Comparison of ENCODE assay signal across 25 cellular contexts in genomic region chr7:138934401-138934800, GRCh38. TPM values are rescaled to one million over a fixed set of nuclear protein-coding genes. Genes with fewer than 3 reads are reported as not detected.
DNase-seq lines count a peak whose midpoint lies in the region; ATAC-seq, FAIRE-seq and TF ChIP-seq lines count a peak whose summit lies in the region.
"Had no signal": no experiment of that assay in that cellular context is flagged by ENCODE, and none has a peak within 500 bp of the region (broad histone marks: within the 10 kb centered on the region; RNA-seq: fewer than 3 reads in every experiment).

No MANE protein-coding gene starts in this region.

- no CpG with 5 or more reads among the region's 8 CpGs for WGBS in trophoblast cell (ENCODE audit: extremely low coverage, insufficient coverage, insufficient read length)

- H2AK5ac ChIP-seq in trophoblast cell (ENCODE audit: low read length) = peak overlapping the region; percentile 77

- H3K36me3 ChIP-seq in PC-9 (ENCODE audit: low read depth) = no peaks in the 10 kb centered on the region
- no peaks in the 10 kb centered on the region for H3K36me3 ChIP-seq in endothelial cell of umbilical vein (ENCODE audit: control insufficient read depth in 2 of 2, extremely low read depth in 1 of 2, insufficient read depth in 2 of 2, low read length in 2 of 2)
- H3K36me3 ChIP-seq in trophoblast cell (ENCODE audit: control insufficient read depth in 1 of 2, insufficient read depth in 2 of 2, low read length in 2 of 2) = no peaks in the 10 kb centered on the region
- no peaks in the 10 kb centered on the region for H3K36me3 ChIP-seq in OCI-LY7 (ENCODE audit: insufficient read depth, low read length)
- H3K36me3 ChIP-seq: thyroid gland had no signal

- H3K27me3 ChIP-seq in PC-9 (ENCODE audit: insufficient read depth, low read depth) (no peaks in the 10 kb centered on the region), endothelial cell of umbilical vein (ENCODE audit: control insufficient read depth in 2 of 2, insufficient read depth in 2 of 2, low read length in 2 of 2) (no peaks in the 10 kb centered on the region), trophoblast cell (ENCODE audit: insufficient read depth, low read length) (no peaks in the 10 kb centered on the region)
- H3K27me3 ChIP-seq: thyroid gland had no signal

- H3F3A ChIP-seq in PC-9 (ENCODE audit: insufficient read depth, low read depth) = peaks cover 20% of the 10 kb centered on the region; the same call in 1 of the 2 replicates

- dilution Hi-C loops in endothelial cell of umbilical vein (cut with MboI; ENCODE audit: extremely low pct_ligation_motif_present, low sequenced_read_pairs) = no loop called here

- no peaks in the 10 kb centered on the region for H3K4me1 Mint-ChIP-seq in effector memory CD8-positive, alpha-beta T cell (ENCODE audit: low read depth in 2 of 2)
- H3K4me1 Mint-ChIP-seq: CD8-positive, alpha-beta memory T cell had no signal

- H3K9me3 Mint-ChIP-seq in effector memory CD8-positive, alpha-beta T cell = no peaks in the 10 kb centered on the region
- H3K9me3 Mint-ChIP-seq: activated T-helper 2 cell treated with anti-CD3 and anti-CD28 coated beads, Interferon-gamma antibody, Interleukin-2, Interleukin-4, amounts not matched to agents 10 μg/mL and 5 μg/mL and 100 μg/mL, durations not matched to agents 14 hours and 24 hours and 36 hours; CD8-positive, alpha-beta memory T cell; H9; stimulated activated naive B cell treated with anti-CD40 and anti-IgM and Interleukin-4, amounts not matched to agents 10 μg/mL and 1 μg/mL and 100 μg/mL, for 72 hours had no signal

- H3K79me1 ChIP-seq in trophoblast cell (ENCODE audit: low read length) = peaks cover 10% of the 10 kb centered on the region

- no peaks in the 10 kb centered on the region for H3K36me3 Mint-ChIP-seq in effector memory CD8-positive, alpha-beta T cell (ENCODE audit: insufficient read depth)
- H3K36me3 Mint-ChIP-seq: activated naive CD8-positive, alpha-beta T cell; CD8-positive, alpha-beta memory T cell; stimulated activated naive B cell treated with anti-CD40 and anti-IgM and Interleukin-4, amounts not matched to agents 10 μg/mL and 1 μg/mL and 100 μg/mL, for 72 hours had no signal

- CTCF ChIA-PET in PC-9 (lab: Charles Lee) = interaction anchor here (0.6 to 0.7 kb wide), 2 partner anchors 79 to 378 kb away, joined by 3 to 5 read pairs; no protein-coding TSS in a partner anchor
- CTCF ChIA-PET in endothelial cell of umbilical vein (lab: Charles Lee) = interaction anchor here (0.6 to 2.9 kb wide), 7 partner anchors 9 to 141 kb away, joined by 3 to 17 read pairs (median 5); partner anchors contain the start of gene KIAA1549
- CTCF ChIA-PET in OCI-LY7 (lab: Charles Lee; ENCODE audit: unreplicated experiment) = no interaction called here

- peaks cover 27% of the 10 kb centered on the region for H3K4me1 ChIP-seq in PC-9 (replicated peaks; ENCODE audit: insufficient read depth)
- peaks cover 37% of the 10 kb centered on the region for H3K4me1 ChIP-seq in endothelial cell of umbilical vein (ENCODE audit: control insufficient read depth, extremely low read depth, insufficient read depth, low read length)
- peaks cover 11 to 24% of the 10 kb centered on the region in 2 experiments for H3K4me1 ChIP-seq in trophoblast cell (ENCODE audit: control insufficient read depth in 1 of 2, insufficient read depth in 2 of 2, low read length in 2 of 2)
- H3K4me1 ChIP-seq in OCI-LY7 (ENCODE audit: insufficient read depth, low read length, poor library complexity, severe bottlenecking) = no peaks in the 10 kb centered on the region

- DNase-seq in HFF-Myc (ENCODE audit: extremely low read depth, low read depth) = no peak
- DNase-seq in PC-9 = peak; percentile 10 to 24
- DNase-seq in endothelial cell of umbilical vein (ENCODE audit: low read depth, low spot score) = no peak
- DNase-seq in trophoblast cell = no peak
- DNase-seq in effector memory CD8-positive, alpha-beta T cell = no peak
- DNase-seq in HK-2 (ENCODE audit: unreplicated experiment) = no peak
- DNase-seq in OCI-LY7 (ENCODE audit: low spot score) = no peak
- DNase-seq: activated CD4-positive, alpha-beta T cell treated with anti-CD3 and anti-CD28 coated beads, Interleukin-2, amount 50 U/mL, for 1 hour; activated CD8-positive, alpha-beta memory T cell treated with anti-CD3 and anti-CD28 coated beads, Interleukin-2, amount 50 U/mL, for 4 hours; CD8-positive, alpha-beta memory T cell; GF-D8; H9; head of caudate nucleus; KBM-7; left ventricle myocardium superior; mucosa of descending colon; NCI-H187; NCI-H345; stimulated activated naive B cell treated with anti-CD40 and anti-IgM and Interleukin-4, amounts not matched to agents 10 μg/mL and 1 μg/mL and 100 μg/mL, for 72 hours; thyroid gland had no signal

- POLR2A ChIA-PET in PC-9 (lab: Charles Lee; ENCODE audit: unreplicated experiment) = interaction anchor here (0.6 kb wide), 2 partner anchors 500 to 798 kb away, joined by 5 read pairs; no protein-coding TSS in a partner anchor
- POLR2A ChIA-PET in endothelial cell of umbilical vein (lab: Charles Lee) = interaction anchor here (0.5 to 0.7 kb wide), 2 partner anchors 141 to 1125 kb away, joined by 4 to 8 read pairs; no protein-coding TSS in a partner anchor
- POLR2A ChIA-PET in OCI-LY7 (lab: Charles Lee) = interaction anchor here (0.7 kb wide), 1 partner anchor 795 kb away, joined by 9 read pairs; no protein-coding TSS in a partner anchor

- H2BK5ac ChIP-seq in trophoblast cell (ENCODE audit: low read depth, low read length, poor library complexity) = peak overlapping the region; percentile 59

- H3K9me3 ChIP-seq in PC-9 (ENCODE audit: insufficient read depth, low read depth) (no peaks in the 10 kb centered on the region; the same call in 1 of the 2 replicates), endothelial cell of umbilical vein (replicated peaks; ENCODE audit: control insufficient read depth, insufficient read depth, low read length) (no peaks in the 10 kb centered on the region), trophoblast cell (ENCODE audit: insufficient read depth, low read depth, low read length) (no peaks in the 10 kb centered on the region), OCI-LY7 (ENCODE audit: low read length) (no peaks in the 10 kb centered on the region)
- H3K9me3 ChIP-seq: mucosa of descending colon, thyroid gland had no signal

- H3K4ac ChIP-seq in trophoblast cell (ENCODE audit: low read depth, low read length) = peak overlapping the region; percentile 59

- H3K4me2 ChIP-seq in PC-9 = peak overlapping the region; percentile 55
- peak overlapping the region; percentile 75 for H3K4me2 ChIP-seq in endothelial cell of umbilical vein (ENCODE audit: insufficient read depth, low read length)
- peak overlapping the region; percentile 28 for H3K4me2 ChIP-seq in trophoblast cell (ENCODE audit: low read length)
- no peak overlapping the region for H3K4me2 ChIP-seq in OCI-LY7 (ENCODE audit: low read length)

- TF ChIP-seq POLR2A in endothelial cell of umbilical vein (IDR thresholded peaks at IDR 0.05; ENCODE audit: low read depth, low read length) = no peak

- H3K27me3 Mint-ChIP-seq in effector memory CD8-positive, alpha-beta T cell = peaks cover 8 to 29% of the 10 kb centered on the region in 2 donors
- H3K27me3 Mint-ChIP-seq: activated naive CD8-positive, alpha-beta T cell had no signal

- 0 out of 2 replicates have a peak, but pooled peaks cover under 1% of the 10 kb centered on the region for H3K79me2 ChIP-seq in PC-9 (ENCODE audit: low read depth)
- peaks cover 2% of the 10 kb centered on the region for H3K79me2 ChIP-seq in endothelial cell of umbilical vein (ENCODE audit: control insufficient read depth, insufficient read depth, low read length)
- H3K79me2 ChIP-seq in trophoblast cell (ENCODE audit: control insufficient read depth, insufficient read depth, low read length, poor library complexity) = peaks cover 2% of the 10 kb centered on the region
- H3K79me2 ChIP-seq in OCI-LY7 (ENCODE audit: insufficient read depth, low read depth, low read length) = no peaks in the 10 kb centered on the region

- H3K4me3 Mint-ChIP-seq in effector memory CD8-positive, alpha-beta T cell = no peak overlapping the region
- H3K4me3 Mint-ChIP-seq: activated naive CD8-positive, alpha-beta T cell; CD8-positive, alpha-beta memory T cell; H9; neural crest cell; stimulated activated naive B cell treated with anti-CD40 and anti-IgM and Interleukin-4, amounts not matched to agents 10 μg/mL and 1 μg/mL and 100 μg/mL, for 72 hours had no signal

- peak overlapping the region; percentile 57 for H2BK120ac ChIP-seq in trophoblast cell (ENCODE audit: insufficient read depth, low read length, poor library complexity)

- no peak overlapping the region for H3K27ac Mint-ChIP-seq in effector memory CD8-positive, alpha-beta T cell
- H3K27ac Mint-ChIP-seq: activated naive CD8-positive, alpha-beta T cell; activated T-helper 2 cell treated with anti-CD3 and anti-CD28 coated beads, Interferon-gamma antibody, Interleukin-2, Interleukin-4, amounts not matched to agents 10 μg/mL and 5 μg/mL and 100 μg/mL, durations not matched to agents 14 hours and 24 hours and 36 hours; H9; stimulated activated naive B cell treated with anti-CD40 and anti-IgM and Interleukin-4, amounts not matched to agents 10 μg/mL and 1 μg/mL and 100 μg/mL, for 72 hours had no signal

- H2BK12ac ChIP-seq in trophoblast cell (ENCODE audit: low read length) = peak overlapping the region; percentile 72

- no peak for ATAC-seq in effector memory CD8-positive, alpha-beta T cell (replicated peaks)
- ATAC-seq: mucosa of descending colon; stimulated activated naive B cell treated with anti-CD40 and anti-IgM and Interleukin-4, amounts not matched to agents 10 μg/mL and 1 μg/mL and 100 μg/mL, for 72 hours had no signal

- H3K14ac ChIP-seq in trophoblast cell (ENCODE audit: low read length) = no peak overlapping the region

- H3K18ac ChIP-seq in trophoblast cell (ENCODE audit: low read length) = peak overlapping the region; percentile 55

- H4K20me1 ChIP-seq in PC-9 (ENCODE audit: insufficient read depth) (no peaks in the 10 kb centered on the region), endothelial cell of umbilical vein (replicated peaks; ENCODE audit: control insufficient read depth, extremely low read depth, insufficient read depth, low read length) (no peaks in the 10 kb centered on the region), OCI-LY7 (ENCODE audit: insufficient read depth, low read length) (no peaks in the 10 kb centered on the region)

- TF ChIP-seq CTCF in HFF-Myc (IDR thresholded peaks at IDR 0.05; ENCODE audit: low read depth, low read length, missing control alignments) (no peak), PC-9 (conservative IDR thresholded peaks at IDR 0.05) (no peak), endothelial cell of umbilical vein (IDR thresholded peaks at IDR 0.05; ENCODE audit: extremely low read depth in 1 of 2, insufficient read depth in 1 of 2, low read depth in 1 of 2, low read length in 2 of 2) (no peak), OCI-LY7 (conservative IDR thresholded peaks at IDR 0.05; ENCODE audit: low read length) (no peak)

- BruUV-seq in PC-9 (replicated peaks; lab: Mats Ljungman, UMichigan) (TSS peak; percentile 72), endothelial cell of umbilical vein (replicated peaks; lab: Mats Ljungman, UMichigan) (no TSS peak), OCI-LY7 (replicated peaks; lab: Mats Ljungman, UMichigan) (no TSS peak)

- H4K12ac ChIP-seq in trophoblast cell (ENCODE audit: low read depth, low read length) = no peak overlapping the region

- H3K27ac ChIP-seq in PC-9 (peak overlapping the region; percentile 72), endothelial cell of umbilical vein (ENCODE audit: insufficient read depth, low read depth, low read length) (peak overlapping the region; percentile 88), trophoblast cell (ENCODE audit: low read depth, low read length) (peak overlapping the region; percentile 93), OCI-LY7 (ENCODE audit: low read depth, low read length, poor library complexity, severe bottlenecking) (no peak overlapping the region)
- H3K27ac ChIP-seq: SK-N-MC, thyroid gland had no signal

- H3K4me3 ChIP-seq in HFF-Myc (replicated peaks; ENCODE audit: low read depth, low read length) (0 out of 2 replicates have a peak overlapping the region, but pooled peaks have one; percentile 1), PC-9 (no peak overlapping the region), endothelial cell of umbilical vein (replicated peaks in 1 of 3; ENCODE audit: insufficient read depth in 1 of 3, low read depth in 1 of 3, low read length in 3 of 3) (no peak overlapping the region), trophoblast cell (ENCODE audit: low read depth, low read length) (no peak overlapping the region), OCI-LY7 (ENCODE audit: low read depth, low read length, poor library complexity, severe bottlenecking) (no peak overlapping the region)
- H3K4me3 ChIP-seq: mucosa of descending colon, SK-N-MC, skin epidermis, thyroid gland had no signal

- FAIRE-seq in endothelial cell of umbilical vein (lab: Jason Lieb, UNC) = no peak

- H2AFZ ChIP-seq in PC-9 = no peak overlapping the region
- no peak overlapping the region for H2AFZ ChIP-seq in endothelial cell of umbilical vein (ENCODE audit: low read depth, low read length)
- H2AFZ ChIP-seq in trophoblast cell (ENCODE audit: insufficient read depth, low read length, poor library complexity) = no peak overlapping the region
- H2AFZ ChIP-seq in OCI-LY7 (ENCODE audit: low read length) = no peak overlapping the region

- no peak overlapping the region for H3K23ac ChIP-seq in trophoblast cell (ENCODE audit: low read length)

- H4K91ac ChIP-seq in trophoblast cell (ENCODE audit: low read depth, low read length) = peak overlapping the region; percentile 90

- H3K9me2 ChIP-seq in PC-9 (ENCODE audit: insufficient read depth) (no peaks in the 10 kb centered on the region), OCI-LY7 (ENCODE audit: insufficient read depth, low read length) (no peaks in the 10 kb centered on the region)

- H4K8ac ChIP-seq in trophoblast cell (ENCODE audit: low read depth, low read length) = peak overlapping the region; percentile 57

- no peaks in the 10 kb centered on the region for H3K9me1 ChIP-seq in endothelial cell of umbilical vein (replicated peaks; ENCODE audit: control insufficient read depth, extremely low read depth, insufficient read depth, low read length)

- peak overlapping the region; percentile 77 for H3K9ac ChIP-seq in endothelial cell of umbilical vein (replicated peaks; ENCODE audit: extremely low read depth, insufficient read depth, low read length)
- H3K9ac ChIP-seq in trophoblast cell (ENCODE audit: low read length) = no peak overlapping the region

- intact Hi-C loops in PC-9 (cut with micrococcal nuclease; ENCODE audit: unreplicated experiment) (no loop called here), endothelial cell of umbilical vein (cut with micrococcal nuclease) (no loop called here), OCI-LY7 (cut with micrococcal nuclease; ENCODE audit: unreplicated experiment) (no loop called here)

RNA-seq across cellular contexts. Expression of gene KIAA1549, which starts 46.8 kb away (rescaled TPM):
- total RNA-seq in PC-9 (2021) = 20.2 and 26.6 TPM in 2 replicates
- 10.9 and 12.4 TPM in 2 replicates for total RNA-seq in endothelial cell of umbilical vein
- 3.9 and 4.6 TPM in 2 replicates for polyA plus RNA-seq in endothelial cell of umbilical vein
- 3.2 TPM in 2 replicates for polyA plus RNA-seq in endothelial cell of umbilical vein (2011; cell fraction: cytosol; rRNA removed)
- polyA plus RNA-seq in endothelial cell of umbilical vein (2011; cell fraction: nucleus; rRNA removed) = 7.1 and 7.5 TPM in 2 replicates
- 7.5 and 8.7 TPM in 2 replicates for polyA plus RNA-seq in endothelial cell of umbilical vein (2012)
- polyA minus RNA-seq in endothelial cell of umbilical vein = 11.0 and 12.8 TPM in 2 replicates
- polyA minus RNA-seq in endothelial cell of umbilical vein (2011; cell fraction: cytosol; rRNA and poly(A)+ RNA removed) = 7.0 TPM
- 11.0 and 15.8 TPM in 2 replicates for polyA minus RNA-seq in endothelial cell of umbilical vein (2011; cell fraction: nucleus; rRNA and poly(A)+ RNA removed)
- 19.0 and 19.5 TPM in 2 replicates for polyA plus RNA-seq in trophoblast cell (2013)
- 0.03 TPM in 1 of 2 replicates, not detected in the other for total RNA-seq in OCI-LY7 (2014; rRNA removed; shearing (Covaris generic))
- 2.1 and 3.0 TPM in 2 replicates for total RNA-seq in OCI-LY7 (2022)
- polyA plus RNA-seq: CD8-positive, alpha-beta memory T cell had no signal

Comparison
In these comparisons a context has a peak if more than half of its experiments do, and no peak if none do; other contexts are left out.
1. DNase-seq: peak in PC-9 (2 of 2); none in HFF-Myc (single experiment), endothelial cell of umbilical vein (single experiment), trophoblast cell (0 of 2), effector memory CD8-positive, alpha-beta T cell (0 of 3), HK-2 (single experiment) and OCI-LY7 (single experiment).